6 cellular contexts compared by ENCODE assay signal in genomic region chr4:8631896-8632295, GRCh38. TPM values are rescaled to one million over a fixed set of nuclear protein-coding genes. Genes with fewer than 3 reads are reported as not detected.
"Had no signal": no experiment of that assay in that cellular context is flagged by ENCODE, and none has a peak within 500 bp of the region (broad histone marks: within the 10 kb centered on the region; RNA-seq: fewer than 3 reads in every experiment).

No MANE protein-coding gene starts in this region.

RNA-seq across cellular contexts. Expression of gene CPZ, which starts 39.3 kb away (rescaled TPM):
- total RNA-seq: HT1080, SK-MEL-5 had no signal
- polyA plus RNA-seq: SK-N-SH had no signal

RNA-seq across cellular contexts. Expression of gene GPR78, which starts 51.7 kb away (rescaled TPM):
- total RNA-seq: HT1080, NCI-H460, Peyer's patch, RPMI7951, SK-MEL-5 had no signal
- polyA plus RNA-seq: SK-N-SH had no signal
